ENCODE assay signal across 8 cellular contexts in genomic region chr15:52529940-52530339, GRCh38. TPM values are rescaled to one million over a fixed set of nuclear protein-coding genes. Genes with fewer than 3 reads are reported as not detected.
DNase-seq lines count a peak whose midpoint lies in the region; ATAC-seq and TF ChIP-seq lines count a peak whose summit lies in the region.

No MANE protein-coding gene starts in this region.

- in situ Hi-C loops in transverse colon (cut with MboI; ENCODE audit: low pct_ligation_motif_present in 1 of 4, low pct_unique_long_range_greater_than_20kb in 1 of 4, low sequenced_read_pairs in 3 of 4) = no loop called here

- H3K27me3 Mint-ChIP-seq in IgD-negative memory B cell (no peaks in the 10 kb centered on the region), nephron progenitor cell (ENCODE audit: low read depth, poor library complexity) (peaks cover 74% of the 10 kb centered on the region)

- no peak for TF ChIP-seq EP300 in transverse colon (IDR thresholded peaks at IDR 0.05; ENCODE audit: low read depth)

- H3K4me1 ChIP-seq in BE2C = no peaks in the 10 kb centered on the region
- peaks cover 3% of the 10 kb centered on the region for H3K4me1 ChIP-seq in colonic mucosa
- H3K4me1 ChIP-seq in transverse colon = peaks cover 0 to 20% (median 14%) of the 10 kb centered on the region in 4 donors

- H3K9me3 ChIP-seq in BE2C (no peaks in the 10 kb centered on the region), colonic mucosa (no peaks in the 10 kb centered on the region), transverse colon (no peaks in the 10 kb centered on the region), WERI-Rb-1 (ENCODE audit: severe bottlenecking) (no peaks in the 10 kb centered on the region)

- DNase-seq in BE2C (no peak), colonic mucosa (no peak), nephron progenitor cell (no peak), NCI-H2029 treated with DMSO at 0.1 percent for 48 hours (lab: John Stamatoyannopoulos, UW) (no peak), transverse colon (no peak), WERI-Rb-1 (no peak)

- H3K27ac ChIP-seq in colonic mucosa (no peak overlapping the region), transverse colon (peak overlapping the region in 1 of 4 donors; percentile 83), WERI-Rb-1 (no peak overlapping the region)

- ATAC-seq in HG03095 (IDR thresholded peaks at IDR 0.05; ENCODE audit: unreplicated experiment) = no peak

- H3K27me3 ChIP-seq in BE2C = peaks cover 16% of the 10 kb centered on the region
- H3K27me3 ChIP-seq in colonic mucosa = peaks cover 31% of the 10 kb centered on the region
- peaks cover 59% of the 10 kb centered on the region for H3K27me3 ChIP-seq in transverse colon
- peaks cover 18% of the 10 kb centered on the region for H3K27me3 ChIP-seq in WERI-Rb-1 (ENCODE audit: insufficient read depth, low read depth, severe bottlenecking)

- H3K4me3 Mint-ChIP-seq in IgD-negative memory B cell = peak overlapping the region; percentile 81 to 100 (median 92)
- H3K4me3 Mint-ChIP-seq in nephron progenitor cell = peak overlapping the region; percentile 81

- H3K27ac Mint-ChIP-seq in IgD-negative memory B cell (peak overlapping the region; percentile 76 to 90 (median 82)), nephron progenitor cell (no peak overlapping the region)

- peaks cover 11 to 33% (median 31%) of the 10 kb centered on the region in 3 donors for H3K4me1 Mint-ChIP-seq in IgD-negative memory B cell
- peaks cover 7% of the 10 kb centered on the region for H3K4me1 Mint-ChIP-seq in nephron progenitor cell

- peak overlapping the region in 1 of 2 donors; percentile 3 for H3K9ac ChIP-seq in colonic mucosa (ENCODE audit: low read depth in 2 of 2, low read length in 2 of 2)

- H3K9me3 Mint-ChIP-seq in IgD-negative memory B cell (no peaks in the 10 kb centered on the region), nephron progenitor cell (no peaks in the 10 kb centered on the region)

- no peak for TF ChIP-seq POLR2A in transverse colon (IDR thresholded peaks at IDR 0.05)

- intact Hi-C loops in colonic mucosa (cut with DNase I) (loop anchor here (5.0 to 10.0 kb wide), 2 partner anchors 32 to 205 kb away; no protein-coding TSS in a partner anchor), transverse colon (cut with DNase I; ENCODE audit: low total_unique reads) (no loop called here)

- H3K36me3 ChIP-seq in BE2C (no peaks in the 10 kb centered on the region), colonic mucosa (no peaks in the 10 kb centered on the region), transverse colon (no peaks in the 10 kb centered on the region), WERI-Rb-1 (no peaks in the 10 kb centered on the region)

- WGBS in transverse colon (ENCODE audit: low coverage in 1 of 2), 2 donors = 40% methylated on average over 2 to 11 of the region's 11 CpGs

- H3K36me3 Mint-ChIP-seq in IgD-negative memory B cell (no peaks in the 10 kb centered on the region), nephron progenitor cell (ENCODE audit: low read depth) (no peaks in the 10 kb centered on the region)

- TF ChIP-seq CTCF in BE2C (IDR thresholded peaks at IDR 0.05; ENCODE audit: low read depth, low read length) (no peak), colonic mucosa (IDR thresholded peaks at IDR 0.05) (no peak), nephron progenitor cell (IDR thresholded peaks at IDR 0.05) (no peak), transverse colon (IDR thresholded peaks at IDR 0.05) (no peak), WERI-Rb-1 (IDR thresholded peaks at IDR 0.05; ENCODE audit: low read depth, low read length) (no peak)

- peak overlapping the region; percentile 76; the same call in 1 of the 2 replicates for H3K4me3 ChIP-seq in BE2C (ENCODE audit: low read depth, low read length)
- H3K4me3 ChIP-seq in colonic mucosa = peak overlapping the region; percentile 69
- peak overlapping the region in 2 of 4 donors; percentile 57 to 65 for H3K4me3 ChIP-seq in transverse colon
- H3K4me3 ChIP-seq in WERI-Rb-1 (ENCODE audit: low read depth, low read length) = no peak overlapping the region

RNA-seq across cellular contexts. Expression of gene MYO5A, which starts 1.3 kb away (rescaled TPM):
- 6.4 TPM for polyA plus RNA-seq in BE2C (2012; ENCODE audit: insufficient read depth, insufficient read length, low read depth)
- 16.7 TPM for polyA plus RNA-seq in IgD-negative memory B cell
- 1 to 10 TPM; 2.6 to 6.0 TPM for total RNA-seq in colonic mucosa
- total RNA-seq in transverse colon = 100 to 1,000 TPM in 1 of 4 donors, 10 to 100 TPM in 3; 10.9 to 151 (median 17.0) TPM

RNA-seq across cellular contexts. Expression of gene ARPP19, which starts 38.9 kb away (rescaled TPM):
- polyA plus RNA-seq in BE2C (2012; ENCODE audit: insufficient read depth, insufficient read length, low read depth) = 73.9 TPM
- 64.6 TPM for polyA plus RNA-seq in IgD-negative memory B cell
- total RNA-seq in colonic mucosa = 100 to 1,000 TPM in 1 of 2 donors, 10 to 100 TPM in 1; 72.2 to 116 TPM
- 10 to 100 TPM; 33.8 to 92.4 (median 55.4) TPM for total RNA-seq in transverse colon
